1 cellular context compared by ENCODE assay signal in the genomic region with DNA sequence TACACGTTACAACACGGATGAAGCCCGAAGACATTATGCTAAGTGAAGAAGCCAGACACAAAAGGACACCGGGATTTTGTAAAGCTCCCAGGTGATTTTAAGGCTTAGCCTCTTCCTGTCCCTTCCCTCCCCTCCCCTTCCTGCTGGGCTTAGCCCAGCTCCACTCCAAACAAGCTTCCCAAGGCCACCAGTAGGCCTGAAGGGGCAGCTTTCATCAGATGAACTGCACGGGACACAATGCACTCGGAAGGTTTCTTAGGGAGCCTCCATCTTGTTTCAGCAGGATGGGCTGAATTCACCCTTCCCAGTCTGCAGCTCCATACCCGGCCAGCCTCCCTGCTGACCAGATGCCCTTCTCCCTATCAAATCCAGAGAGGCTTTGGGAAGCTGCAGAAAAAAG.
A peak's percentile ranks its signal among the peaks of the same experiment; 100 is the strongest.
TF ChIP-seq lines count a peak whose summit lies in the region.

No MANE protein-coding gene starts in this region.

TF ChIP-seq in HepG2, 621 proteins besides CTCF, POLR2A, EP300 and RAD21 (continued from another document):
- TF ChIP-seq, protein P1, sequence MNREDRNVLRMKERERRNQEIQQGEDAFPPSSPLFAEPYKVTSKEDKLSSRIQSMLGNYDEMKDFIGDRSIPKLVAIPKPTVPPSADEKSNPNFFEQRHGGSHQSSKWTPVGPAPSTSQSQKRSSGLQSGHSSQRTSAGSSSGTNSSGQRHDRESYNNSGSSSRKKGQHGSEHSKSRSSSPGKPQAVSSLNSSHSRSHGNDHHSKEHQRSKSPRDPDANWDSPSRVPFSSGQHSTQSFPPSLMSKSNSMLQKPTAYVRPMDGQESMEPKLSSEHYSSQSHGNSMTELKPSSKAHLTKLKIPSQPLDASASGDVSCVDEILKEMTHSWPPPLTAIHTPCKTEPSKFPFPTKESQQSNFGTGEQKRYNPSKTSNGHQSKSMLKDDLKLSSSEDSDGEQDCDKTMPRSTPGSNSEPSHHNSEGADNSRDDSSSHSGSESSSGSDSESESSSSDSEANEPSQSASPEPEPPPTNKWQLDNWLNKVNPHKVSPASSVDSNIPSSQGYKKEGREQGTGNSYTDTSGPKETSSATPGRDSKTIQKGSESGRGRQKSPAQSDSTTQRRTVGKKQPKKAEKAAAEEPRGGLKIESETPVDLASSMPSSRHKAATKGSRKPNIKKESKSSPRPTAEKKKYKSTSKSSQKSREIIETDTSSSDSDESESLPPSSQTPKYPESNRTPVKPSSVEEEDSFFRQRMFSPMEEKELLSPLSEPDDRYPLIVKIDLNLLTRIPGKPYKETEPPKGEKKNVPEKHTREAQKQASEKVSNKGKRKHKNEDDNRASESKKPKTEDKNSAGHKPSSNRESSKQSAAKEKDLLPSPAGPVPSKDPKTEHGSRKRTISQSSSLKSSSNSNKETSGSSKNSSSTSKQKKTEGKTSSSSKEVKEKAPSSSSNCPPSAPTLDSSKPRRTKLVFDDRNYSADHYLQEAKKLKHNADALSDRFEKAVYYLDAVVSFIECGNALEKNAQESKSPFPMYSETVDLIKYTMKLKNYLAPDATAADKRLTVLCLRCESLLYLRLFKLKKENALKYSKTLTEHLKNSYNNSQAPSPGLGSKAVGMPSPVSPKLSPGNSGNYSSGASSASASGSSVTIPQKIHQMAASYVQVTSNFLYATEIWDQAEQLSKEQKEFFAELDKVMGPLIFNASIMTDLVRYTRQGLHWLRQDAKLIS (CRISPR knock-in tag; IDR thresholded peaks at IDR 0.05), result no peak
- no peak for TF ChIP-seq TEAD3 (CRISPR knock-in tag; optimal IDR thresholded peaks at IDR 0.05; ENCODE audit: borderline replicate concordance)
- no peak for TF ChIP-seq ZNF343 (CRISPR knock-in tag; IDR thresholded peaks at IDR 0.05)
- peak; percentile 41; the same call in 1 of the 2 replicates for TF ChIP-seq PHF8 (CRISPR knock-in tag; IDR thresholded peaks at IDR 0.05)
- no peak for TF ChIP-seq ZNF678 (CRISPR knock-in tag; IDR thresholded peaks at IDR 0.05)
- TF ChIP-seq MIER3 (CRISPR knock-in tag; IDR thresholded peaks at IDR 0.05; ENCODE audit: borderline replicate concordance), result no peak
- no peak for TF ChIP-seq TIGD3 (CRISPR knock-in tag; IDR thresholded peaks at IDR 0.05; ENCODE audit: borderline replicate concordance)
- TF ChIP-seq ZSCAN25 (CRISPR knock-in tag; IDR thresholded peaks at IDR 0.05), result peak; percentile 79; the same call in 1 of the 2 replicates
- no peak for TF ChIP-seq POLR2G (IDR thresholded peaks at IDR 0.05; ENCODE audit: low read depth, low read length)
- no peak for TF ChIP-seq IRF2 (CRISPR knock-in tag; IDR thresholded peaks at IDR 0.05)
- TF ChIP-seq MXD1 (CRISPR knock-in tag; IDR thresholded peaks at IDR 0.05), result no peak
- TF ChIP-seq SALL1 (CRISPR knock-in tag; IDR thresholded peaks at IDR 0.05), result peak; percentile 11; the same call in 1 of the 2 replicates
- TF ChIP-seq, protein P2, sequence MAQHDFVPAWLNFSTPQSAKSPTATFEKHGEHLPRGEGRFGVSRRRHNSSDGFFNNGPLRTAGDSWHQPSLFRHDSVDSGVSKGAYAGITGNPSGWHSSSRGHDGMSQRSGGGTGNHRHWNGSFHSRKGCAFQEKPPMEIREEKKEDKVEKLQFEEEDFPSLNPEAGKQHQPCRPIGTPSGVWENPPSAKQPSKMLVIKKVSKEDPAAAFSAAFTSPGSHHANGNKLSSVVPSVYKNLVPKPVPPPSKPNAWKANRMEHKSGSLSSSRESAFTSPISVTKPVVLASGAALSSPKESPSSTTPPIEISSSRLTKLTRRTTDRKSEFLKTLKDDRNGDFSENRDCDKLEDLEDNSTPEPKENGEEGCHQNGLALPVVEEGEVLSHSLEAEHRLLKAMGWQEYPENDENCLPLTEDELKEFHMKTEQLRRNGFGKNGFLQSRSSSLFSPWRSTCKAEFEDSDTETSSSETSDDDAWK (CRISPR knock-in tag; IDR thresholded peaks at IDR 0.05), result no peak
- TF ChIP-seq SAP130 (CRISPR knock-in tag; IDR thresholded peaks at IDR 0.05; ENCODE audit: low read depth), result no peak
- no peak for TF ChIP-seq ETV6 (CRISPR knock-in tag; conservative IDR thresholded peaks at IDR 0.05)
- TF ChIP-seq, protein P3, sequence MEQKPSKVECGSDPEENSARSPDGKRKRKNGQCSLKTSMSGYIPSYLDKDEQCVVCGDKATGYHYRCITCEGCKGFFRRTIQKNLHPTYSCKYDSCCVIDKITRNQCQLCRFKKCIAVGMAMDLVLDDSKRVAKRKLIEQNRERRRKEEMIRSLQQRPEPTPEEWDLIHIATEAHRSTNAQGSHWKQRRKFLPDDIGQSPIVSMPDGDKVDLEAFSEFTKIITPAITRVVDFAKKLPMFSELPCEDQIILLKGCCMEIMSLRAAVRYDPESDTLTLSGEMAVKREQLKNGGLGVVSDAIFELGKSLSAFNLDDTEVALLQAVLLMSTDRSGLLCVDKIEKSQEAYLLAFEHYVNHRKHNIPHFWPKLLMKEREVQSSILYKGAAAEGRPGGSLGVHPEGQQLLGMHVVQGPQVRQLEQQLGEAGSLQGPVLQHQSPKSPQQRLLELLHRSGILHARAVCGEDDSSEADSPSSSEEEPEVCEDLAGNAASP (CRISPR knock-in tag; IDR thresholded peaks at IDR 0.05; ENCODE audit: borderline replicate concordance), result no peak
- peak; percentile 59 for TF ChIP-seq YY1 (IDR thresholded peaks at IDR 0.05; ENCODE audit: insufficient read depth, insufficient replicate concordance, low read depth, low read length)
- no peak for TF ChIP-seq POLR2AphosphoS2 (IDR thresholded peaks at IDR 0.05; ENCODE audit: low read depth, low read length)
- no peak for TF ChIP-seq ZSCAN21 (CRISPR knock-in tag; IDR thresholded peaks at IDR 0.05; ENCODE audit: borderline replicate concordance)
